ENCODE assay signal across 21 cellular contexts in the genomic region with DNA sequence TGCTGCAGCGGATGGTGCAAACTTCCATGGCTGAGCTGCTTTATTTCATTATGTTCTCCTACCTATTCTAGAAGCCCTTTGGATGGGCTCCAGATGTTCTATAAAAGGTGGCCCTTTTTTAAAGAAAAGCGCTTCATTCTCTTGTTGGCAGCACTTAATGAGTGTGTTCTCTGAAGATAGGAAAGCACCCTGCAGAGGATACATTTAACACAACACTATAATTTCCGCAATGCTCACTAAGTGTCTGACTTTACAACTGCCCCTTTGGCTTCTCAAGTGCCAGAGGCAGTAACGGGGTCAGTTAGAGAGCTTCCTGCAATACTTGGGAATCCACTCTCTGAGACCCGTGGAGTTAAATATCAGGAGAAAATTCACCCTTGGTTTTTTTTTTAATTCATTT.
"Had no signal": no experiment of that assay in that cellular context is flagged by ENCODE, and none has a peak within 500 bp of the region (broad histone marks: within the 10 kb centered on the region; RNA-seq: fewer than 3 reads in every experiment).

No MANE protein-coding gene starts in this region.

- H3K27ac Mint-ChIP-seq: IgD-negative memory B cell had no signal

- DNase-seq: Kasumi-1, MM.1S, NCI-H1092 treated with DMSO at 0.1 percent for 48 hours, NCI-H146, NCI-H1694 treated with DMSO at 0.1 percent for 48 hours, NCI-H1930, NCI-H2107, NCI-H2171 treated with DMSO at 0.1 percent for 48 hours, NCI-H345, NCI-H446 treated with DMSO at 0.1 percent for 48 hours, NCI-H510A treated with DMSO at 0.1 percent for 48 hours, NCI-H526, NCI-H82, SHP77, T-helper 1 cell had no signal

- H3K9ac ChIP-seq: KMS-11 had no signal

- H3K36me3 Mint-ChIP-seq: IgD-negative memory B cell had no signal

- H3K4me3 Mint-ChIP-seq: IgD-negative memory B cell had no signal

- ATAC-seq: K562, SK-N-SH treated with all-trans-retinoic acid at 6 μM for 48 hours had no signal

- H3K27ac ChIP-seq: HL-60, KMS-11, RWPE1 had no signal

- H3K4me3 ChIP-seq: K562 had no signal

- H3K4me1 Mint-ChIP-seq: IgD-negative memory B cell had no signal

- H3K4me2 ChIP-seq: KMS-11 had no signal
